In the genomic region with DNA sequence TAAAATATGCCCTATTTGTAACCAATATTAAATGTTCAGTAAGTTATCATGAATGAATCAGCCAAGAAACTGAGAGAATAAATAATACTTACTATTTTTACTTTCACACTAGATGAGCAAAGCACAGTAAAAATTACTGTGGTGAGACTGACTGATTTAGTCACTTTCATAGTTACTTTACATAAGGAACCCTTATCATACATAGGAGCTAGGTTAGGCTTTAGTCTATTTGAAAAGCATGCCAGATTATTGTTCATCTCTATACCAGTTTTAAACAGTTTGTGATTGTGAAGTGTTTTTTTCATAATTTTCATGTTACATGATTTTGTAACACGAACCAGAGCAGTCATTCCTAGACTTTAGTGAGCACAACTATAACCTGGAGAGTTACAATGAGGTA, we compare ENCODE assay signal across 6 cellular contexts.
"Had no signal": no experiment of that assay in that cellular context is flagged by ENCODE, and none has a peak within 500 bp of the region (broad histone marks: within the 10 kb centered on the region; RNA-seq: fewer than 3 reads in every experiment).

No MANE protein-coding gene starts in this region.

- ATAC-seq: GM23338 had no signal

- H3K9ac ChIP-seq: KMS-11 had no signal

- H3K9me3 Mint-ChIP-seq: GM23338, H9 had no signal

- H3K4me1 Mint-ChIP-seq: IgD-negative memory B cell had no signal

- DNase-seq: H9, HCEC 1CT, KBM-7 had no signal

- H3K4me3 ChIP-seq: GM23338 had no signal

- H2AFZ ChIP-seq: GM23338 had no signal

- H3K27me3 Mint-ChIP-seq: IgD-negative memory B cell had no signal

- H3K4me2 ChIP-seq: GM23338, KMS-11 had no signal

- H3K4me3 Mint-ChIP-seq: GM23338, H9, IgD-negative memory B cell had no signal

- H3K36me3 Mint-ChIP-seq: IgD-negative memory B cell had no signal

- H3K27ac Mint-ChIP-seq: GM23338, H9 had no signal

- H3K27ac ChIP-seq: KMS-11 had no signal
